Comparison of ENCODE assay signal across 10 cellular contexts in genomic region chr6:31586013-31586412, GRCh38. TPM values are rescaled to one million over a fixed set of nuclear protein-coding genes. Genes with fewer than 3 reads are reported as not detected.
A peak's percentile ranks its signal among the peaks of the same experiment; 100 is the strongest.
DNase-seq lines count a peak whose midpoint lies in the region; ATAC-seq and TF ChIP-seq lines count a peak whose summit lies in the region.
"Had no signal": no experiment of that assay in that cellular context is flagged by ENCODE, and none has a peak within 500 bp of the region (broad histone marks: within the 10 kb centered on the region; RNA-seq: fewer than 3 reads in every experiment).

Gene LST1 (plus strand): TSS chr6:31586277. CDS start chr6:31587300, 1,023 bp downstream.

- DNase-seq in omental fat pad (ENCODE audit: low spot score) (no peak), SW480 (ENCODE audit: low spot score) (no peak), GM23338 (ENCODE audit: low spot score) (no peak)
- DNase-seq: GOT3 had no signal

- no peaks in the 10 kb centered on the region for H3K27me3 ChIP-seq in OCI-LY1 (ENCODE audit: insufficient read depth, low read length)
- H3K27me3 ChIP-seq in GM23338 (ENCODE audit: insufficient read depth): peaks cover 11% of the 10 kb centered on the region
- H3K27me3 ChIP-seq: SJSA1 had no signal

- H3K4me1 ChIP-seq in OCI-LY1 (ENCODE audit: insufficient read depth, low read length, severe bottlenecking): peaks cover 48% of the 10 kb centered on the region
- H3K4me1 ChIP-seq in GM23338 (ENCODE audit: insufficient read depth): peaks cover 4% of the 10 kb centered on the region; the same call in 1 of the 2 replicates

- H3K4me3 Mint-ChIP-seq in GM23338: no peak within 1 kb of the TSS; the same call in 2 of the 3 replicates

- H3K4me3 ChIP-seq in GM08714 (ENCODE audit: low read length): peak within 1 kb of the TSS; percentile 21; the same call in 1 of the 2 replicates
- H3K4me3 ChIP-seq in OCI-LY1 (ENCODE audit: low read depth, low read length, poor library complexity, severe bottlenecking): no peak within 1 kb of the TSS
- H3K4me3 ChIP-seq in GM23338: no peak within 1 kb of the TSS
- H3K4me3 ChIP-seq: SJSA1 had no signal

- H3K4me1 Mint-ChIP-seq in GM23338: peaks cover 19% of the 10 kb centered on the region

- no peak within 1 kb of the TSS for H2AFZ ChIP-seq in OCI-LY1 (ENCODE audit: low read length)
- H2AFZ ChIP-seq in GM23338: no peak within 1 kb of the TSS

- no peaks in the 10 kb centered on the region for H3F3A ChIP-seq in OCI-LY1 (ENCODE audit: insufficient read depth, low read length)
- no peaks in the 10 kb centered on the region for H3F3A ChIP-seq in GM23338 (replicated peaks; ENCODE audit: low read depth)

- no peaks in the 10 kb centered on the region for H3K79me2 ChIP-seq in OCI-LY1 (ENCODE audit: insufficient read depth, low read length)
- H3K79me2 ChIP-seq in GM23338 (replicated peaks; ENCODE audit: insufficient read depth): no peaks in the 10 kb centered on the region

- H3K36me3 Mint-ChIP-seq in GM23338 (ENCODE audit: low read depth): no peaks in the 10 kb centered on the region; the same call in 2 of the 3 replicates

- peak within 1 kb of the TSS; percentile 96 for H3K27ac ChIP-seq in OCI-LY1 (ENCODE audit: low read depth, low read length, poor library complexity, severe bottlenecking)
- peak within 1 kb of the TSS; percentile 8 for H3K27ac ChIP-seq in cingulate gyrus (ENCODE audit: low read depth, low read length)
- H3K27ac ChIP-seq in GM23338 (ENCODE audit: low read depth): no peak within 1 kb of the TSS
- H3K27ac ChIP-seq: SJSA1 had no signal

- H3K27me3 Mint-ChIP-seq in GM23338 (ENCODE audit: insufficient read depth, low read depth, poor library complexity): peaks cover 26% of the 10 kb centered on the region

- H3K9me3 Mint-ChIP-seq in GM23338: peaks cover 3% of the 10 kb centered on the region; the same call in 1 of the 3 replicates

- H3K36me3 ChIP-seq in OCI-LY1 (ENCODE audit: insufficient read depth, low read length) (no peaks in the 10 kb centered on the region), GM23338 (ENCODE audit: insufficient read depth) (no peaks in the 10 kb centered on the region)
- H3K36me3 ChIP-seq: SJSA1 had no signal

- no peaks in the 10 kb centered on the region for H4K20me1 ChIP-seq in OCI-LY1 (ENCODE audit: insufficient read depth, low read length)
- no peaks in the 10 kb centered on the region for H4K20me1 ChIP-seq in GM23338 (replicated peaks; ENCODE audit: insufficient read depth)

- H3K9me2 ChIP-seq in OCI-LY1 (ENCODE audit: low read depth, low read length) (no peaks in the 10 kb centered on the region), GM23338 (ENCODE audit: insufficient read depth) (no peaks in the 10 kb centered on the region)

- H3K4me2 ChIP-seq in OCI-LY1 (ENCODE audit: low read length) (no peak within 1 kb of the TSS; the same call in 1 of the 2 replicates), GM23338 (no peak within 1 kb of the TSS)

- H3K27ac Mint-ChIP-seq in GM23338: no peak within 1 kb of the TSS

- TF ChIP-seq CTCF in OCI-LY1 (IDR thresholded peaks at IDR 0.05; ENCODE audit: low read length) (no peak), omental fat pad (IDR thresholded peaks at IDR 0.05) (no peak), GM23338 (conservative IDR thresholded peaks at IDR 0.05; ENCODE audit: low read depth in 2 of 2) (no peak)

- no peaks in the 10 kb centered on the region for H3K9me3 ChIP-seq in OCI-LY1 (ENCODE audit: low read length)
- H3K9me3 ChIP-seq: SJSA1 had no signal

- no peak within 1 kb of the TSS; the same call in 1 of the 2 replicates for H3K9ac ChIP-seq in OCI-LY1 (ENCODE audit: low read length)

- no peak for ATAC-seq in omental fat pad (ENCODE audit: low FRiP score)
- ATAC-seq in HG03196 (IDR thresholded peaks at IDR 0.05; ENCODE audit: unreplicated experiment): no peak
- no peak for ATAC-seq in GM18870 (IDR thresholded peaks at IDR 0.05; ENCODE audit: unreplicated experiment)
- no peak for ATAC-seq in GM23338

TF ChIP-seq in GM23338, 12 proteins besides CTCF, POLR2A, EP300 and RAD21 (continues in another document):
- no peak for TF ChIP-seq REST (IDR thresholded peaks at IDR 0.05; ENCODE audit: unreplicated experiment)
- no peak for TF ChIP-seq NANOG (IDR thresholded peaks at IDR 0.05; ENCODE audit: borderline replicate concordance)
- TF ChIP-seq STAT1 (IDR thresholded peaks at IDR 0.05; ENCODE audit: unreplicated experiment): no peak
- TF ChIP-seq ZNF114 (CRISPR knock-in tag; IDR thresholded peaks at IDR 0.05): no peak

RNA-seq across cellular contexts. Expression of gene LST1, which starts in this region (rescaled TPM):
- total RNA-seq in omental fat pad: 10 to 100 TPM; 16.3 to 34.2 (median 19.2) TPM
- not detected in 2 replicates for total RNA-seq in GM23338 (2014; rRNA removed; shearing (Covaris generic))
- 0.37 TPM in 1 of 2 replicates, not detected in the other for polyA plus RNA-seq in GM23338 (2016; fragmentation: Nextera tagmentation; extraction: Ambion mirVana)
- total RNA-seq: SJSA1 had no signal

Comparison
In these comparisons a context has a peak if more than half of its experiments do, and no peak if none do; other contexts are left out.
1. RNA of gene LST1 (total RNA-seq): 16.3 to 34.2 TPM in omental fat pad; not detected in GM23338; every median in the first group is over 10 times any median in the second.